18 cellular contexts compared by ENCODE assay signal in the genomic region with DNA sequence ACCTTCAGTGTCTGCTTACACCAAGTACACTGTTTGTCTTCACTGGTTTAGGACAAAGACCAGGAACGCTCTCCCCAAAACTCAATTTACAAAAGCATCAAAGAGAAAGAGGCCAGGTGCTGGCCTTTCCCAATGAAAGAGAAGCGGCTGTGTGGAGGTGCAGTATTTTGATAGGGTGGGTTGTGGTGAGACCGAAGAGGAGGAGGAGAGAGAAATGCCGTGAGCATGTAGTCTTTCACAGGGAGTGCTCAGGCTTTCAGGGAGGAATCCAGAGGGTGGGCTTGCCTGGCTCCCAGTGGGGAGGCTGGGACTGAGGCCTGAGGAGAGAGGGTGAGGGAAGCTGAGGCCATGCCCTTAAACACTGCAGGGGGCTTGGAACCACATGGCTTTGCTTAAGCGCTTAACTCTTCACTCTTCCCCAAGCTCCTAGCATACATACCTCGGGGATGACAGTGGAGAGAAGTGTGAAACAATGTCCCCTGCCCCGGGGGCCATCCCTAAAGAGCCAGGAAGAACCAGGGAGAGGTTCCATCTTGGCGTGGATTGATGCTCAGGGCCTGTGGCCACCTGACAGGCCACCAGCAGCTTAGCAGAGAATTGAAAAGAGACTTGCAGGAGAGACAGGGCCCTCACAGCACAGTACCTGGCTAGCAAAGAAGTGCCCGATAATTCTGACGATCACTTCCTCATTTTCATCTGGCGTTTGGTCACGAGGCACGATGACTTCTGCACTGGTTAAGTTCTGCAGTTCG.
DNase-seq lines count a peak whose midpoint lies in the region; ATAC-seq, FAIRE-seq and TF ChIP-seq lines count a peak whose summit lies in the region.
"Had no signal": no experiment of that assay in that cellular context is flagged by ENCODE, and none has a peak within 500 bp of the region (broad histone marks: within the 10 kb centered on the region; RNA-seq: fewer than 3 reads in every experiment).

No MANE protein-coding gene starts in this region.

- peaks cover 3% of the 10 kb centered on the region for H3K4me1 Mint-ChIP-seq in T-helper 17 cell

- BruUV-seq in GM12878 (replicated peaks; lab: Mats Ljungman, UMichigan), result no TSS peak

- no peak overlapping the region for H3K23ac ChIP-seq in neuronal stem cell (ENCODE audit: low read depth, low read length, poor library complexity)

- no peak overlapping the region for H3K4me3 Mint-ChIP-seq in T-helper 17 cell

- no peak overlapping the region for H4K8ac ChIP-seq in neuronal stem cell (ENCODE audit: low read depth, low read length)

- SMC1A ChIA-PET in GM12878 (lab: Charles Lee; ENCODE audit: uncharacterized antibody, unreplicated experiment), result interaction anchor here (0.6 kb wide), 1 partner anchor 145 kb away, joined by 3 read pairs; no protein-coding TSS in a partner anchor

- FAIRE-seq in GM12878 (lab: Jason Lieb, UNC), result peak; percentile 70
- FAIRE-seq: A549, D721Med, urothelium cell line had no signal

- peaks cover 2% of the 10 kb centered on the region for H3K79me1 ChIP-seq in neuronal stem cell (ENCODE audit: low read depth, low read length)

- no peak for TF ChIP-seq RAD21 in GM12878 (IDR thresholded peaks at IDR 0.05; ENCODE audit: insufficient read depth, low read depth, low read length)

- no peak overlapping the region for H4K91ac ChIP-seq in neuronal stem cell (ENCODE audit: low read depth, low read length, poor library complexity)

- CTCF ChIA-PET in GM12878 (lab: Yijun Ruan, JAX), result interaction anchor here (1.4 kb wide), 1 partner anchor 14 kb away, joined by 9 read pairs; no protein-coding TSS in a partner anchor

- in situ Hi-C loops in GM12878 (cut with MboI), result no loop called here

- TF ChIP-seq EP300 in GM12878 (IDR thresholded peaks at IDR 0.05; ENCODE audit: borderline replicate concordance in 1 of 2, control insufficient read depth in 1 of 2, low read depth in 2 of 2, low read length in 2 of 2), result no peak

- H3K4me1 ChIP-seq in GM12878 (ENCODE audit: control insufficient read depth, insufficient read depth, low read length) (peaks cover 5% of the 10 kb centered on the region; the same call in 1 of the 2 replicates), neuronal stem cell (ENCODE audit: control insufficient read depth in 2 of 2, insufficient read depth in 1 of 2, low read depth in 1 of 2, low read length in 2 of 2) (peaks cover 0 to 22% of the 10 kb centered on the region in 2 donors)
- H3K4me1 ChIP-seq: A549 had no signal

- H3K4ac ChIP-seq in neuronal stem cell (ENCODE audit: low read length), result no peak overlapping the region

- DNase-seq in NCI-H345 treated with DMSO at 0.1 percent for 48 hours (lab: John Stamatoyannopoulos, UW; ENCODE audit: unreplicated experiment) (peak; percentile 53), NCI-H345 (lab: John Stamatoyannopoulos, UW) (no peak), GM12878 (ENCODE audit: low read depth, low spot score) (no peak), neuronal stem cell (ENCODE audit: low spot score) (no peak), T-helper 17 cell (no peak)
- DNase-seq: cortex of kidney; NCI-H187 treated with DMSO at 0.1 percent for 48 hours; PC-9; stimulated activated CD4-positive, alpha-beta T cell treated with anti-CD3 and anti-CD28 coated beads, Interleukin-15, amount 100 ng/mL, for 24 hours; stimulated activated CD8-positive, alpha-beta memory T cell treated with anti-CD3 and anti-CD28 coated beads, Interleukin-4, amount 100 ng/mL, for 48 hours; T-helper 9 cell had no signal

- WGBS in GM12878 (ENCODE audit: insufficient coverage, insufficient replicate concordance, low lambda C conversion rate, missing lambda C conversion rate), result 33% methylated on average over 14 of the region's 14 CpGs
- no CpG with 5 or more reads among the region's 14 CpGs for WGBS in neuronal stem cell (ENCODE audit: extremely low coverage in 2 of 2, insufficient read length in 2 of 2, insufficient replicate concordance in 1 of 2), 2 donors

- RAD21 ChIA-PET in GM12878 (lab: Charles Lee; ENCODE audit: unreplicated experiment), result no interaction called here

- H3K4me2 ChIP-seq in GM12878 (ENCODE audit: control insufficient read depth, insufficient read depth) (peak overlapping the region; percentile 4), neuronal stem cell (ENCODE audit: insufficient read depth, low read length, poor library complexity, severe bottlenecking) (no peak overlapping the region)
- H3K4me2 ChIP-seq: A549, PC-9 had no signal

- H3K36me3 ChIP-seq in GM12878 (ENCODE audit: control insufficient read depth in 2 of 2, insufficient read depth in 2 of 2, low read length in 1 of 2) (no peaks in the 10 kb centered on the region), neuronal stem cell (replicated peaks in 1 of 2; ENCODE audit: control insufficient read depth in 2 of 2, insufficient read depth in 2 of 2, low read length in 2 of 2) (peaks cover 45 to 95% of the 10 kb centered on the region in 2 donors)

- no peaks in the 10 kb centered on the region for H4K20me1 ChIP-seq in GM12878 (ENCODE audit: control insufficient read depth, insufficient read depth)

- H3K79me2 ChIP-seq in GM12878 (ENCODE audit: control insufficient read depth, insufficient read depth, low read length), result no peaks in the 10 kb centered on the region

- peaks cover 35% of the 10 kb centered on the region for H3K27me3 Mint-ChIP-seq in T-helper 17 cell

- peaks cover 3% of the 10 kb centered on the region for H3K36me3 Mint-ChIP-seq in T-helper 17 cell (ENCODE audit: low read depth)
- H3K36me3 Mint-ChIP-seq: activated naive CD4-positive, alpha-beta T cell treated with anti-CD3 and anti-CD28 coated beads, Interleukin-2, amount 50 U/mL, for 72 hours had no signal

- no peak overlapping the region for H3K27ac ChIP-seq in GM12878 (ENCODE audit: control insufficient read depth, insufficient read depth)
- H3K27ac ChIP-seq in neuronal stem cell (replicated peaks; ENCODE audit: low read length), result no peak overlapping the region
- H3K27ac ChIP-seq: PC-9 had no signal

- no peak overlapping the region for H2AK5ac ChIP-seq in neuronal stem cell (ENCODE audit: low read depth, low read length)

- H3K27me3 ChIP-seq in GM12878 (replicated peaks in 1 of 2; ENCODE audit: control insufficient read depth in 2 of 2, insufficient read depth in 2 of 2, low read length in 1 of 2) (peaks cover 0 to 1% of the 10 kb centered on the region in 2 experiments; a peak in 1 of 4 replicates), neuronal stem cell (ENCODE audit: control insufficient read depth in 3 of 3, insufficient read depth in 3 of 3, low read depth in 1 of 3, low read length in 3 of 3) (no peaks in the 10 kb centered on the region)

- H3K14ac ChIP-seq in neuronal stem cell (ENCODE audit: low read length), result peak overlapping the region; percentile 31

- no peak overlapping the region for H2BK15ac ChIP-seq in neuronal stem cell (ENCODE audit: low read length)

- peak overlapping the region; percentile 62 for H2AFZ ChIP-seq in GM12878 (ENCODE audit: control insufficient read depth, low read depth, low read length)
- H2AFZ ChIP-seq in neuronal stem cell (ENCODE audit: low read length), result no peak overlapping the region
- H2AFZ ChIP-seq: PC-9 had no signal

- H3K18ac ChIP-seq in neuronal stem cell (ENCODE audit: low read length), result no peak overlapping the region

- ATAC-seq in HG03159 (IDR thresholded peaks at IDR 0.05; ENCODE audit: unreplicated experiment) (peak; percentile 62), GM12878 (peak; percentile 86), HG03135 (IDR thresholded peaks at IDR 0.05; ENCODE audit: unreplicated experiment) (no peak), GM19397 (IDR thresholded peaks at IDR 0.05; ENCODE audit: unreplicated experiment) (no peak), T-helper 17 cell (no peak)
- ATAC-seq: activated naive CD4-positive, alpha-beta T cell treated with anti-CD3 and anti-CD28 coated beads, Interleukin-2, amount 50 U/mL, for 72 hours had no signal

- H3K9ac ChIP-seq in GM12878 (ENCODE audit: control insufficient read depth, insufficient read depth, low read length) (no peak overlapping the region), neuronal stem cell (ENCODE audit: low read depth, low read length, poor library complexity) (no peak overlapping the region)

- H2BK120ac ChIP-seq in neuronal stem cell (ENCODE audit: low read depth, low read length), result no peak overlapping the region

- no peak for TF ChIP-seq CTCF in GM12878 (IDR thresholded peaks at IDR 0.05 in 2 of 3, conservative IDR thresholded peaks at IDR 0.05 in 1 of 3; ENCODE audit: control insufficient read depth in 2 of 3, extremely low read depth in 1 of 3, insufficient read depth in 1 of 3, low read depth in 3 of 3, low read length in 3 of 3)

- no peak overlapping the region; the same call in 1 of the 2 replicates for H3K4me3 ChIP-seq in GM12878
- no peak overlapping the region for H3K4me3 ChIP-seq in neuronal stem cell (ENCODE audit: low read length in 2 of 2)
- H3K4me3 ChIP-seq: A549, PC-9 had no signal

- no peak overlapping the region for H3K27ac Mint-ChIP-seq in T-helper 17 cell

- POLR2A ChIA-PET in GM12878 (lab: Charles Lee), result no interaction called here

- intact Hi-C loops in GM12878 (cut with micrococcal nuclease; ENCODE audit: unreplicated experiment), result no loop called here

- H2BK5ac ChIP-seq in neuronal stem cell (ENCODE audit: low read length), result no peak overlapping the region

- H3K9me3 ChIP-seq in GM12878 (replicated peaks; ENCODE audit: control insufficient read depth, insufficient read depth, low read length) (no peaks in the 10 kb centered on the region), neuronal stem cell (replicated peaks in 1 of 2; ENCODE audit: control insufficient read depth in 2 of 2, insufficient read depth in 1 of 2, low read depth in 1 of 2, low read length in 2 of 2) (peaks cover 0 to 3% of the 10 kb centered on the region in 2 donors), T-helper 17 cell (ENCODE audit: control insufficient read depth, low read length, poor library complexity, severe bottlenecking) (no peaks in the 10 kb centered on the region)
- H3K9me3 ChIP-seq: A549 had no signal

- TF ChIP-seq POLR2A in GM12878 (IDR thresholded peaks at IDR 0.05; ENCODE audit: low read depth, low read length), result no peak

- no peak overlapping the region for H2BK12ac ChIP-seq in neuronal stem cell (ENCODE audit: low read length)

TF ChIP-seq in GM12878, 131 proteins besides CTCF, POLR2A, EP300 and RAD21 (continues in another document):
- TF ChIP-seq FOS (IDR thresholded peaks at IDR 0.05; ENCODE audit: borderline replicate concordance, extremely low read depth, insufficient read length) (no peak), RAD51 (IDR thresholded peaks at IDR 0.05) (peak; percentile 55; the same call in 1 of the 2 replicates)

Comparison
In these comparisons a context has a peak if more than half of its experiments do, and no peak if none do; other contexts are left out.
1. ATAC-seq: peak in HG03159 (single experiment) and GM12878 (single experiment); none in HG03135 (single experiment), GM19397 (single experiment) and T-helper 17 cell (single experiment).